8 cellular contexts compared by ENCODE assay signal in genomic region chr2:42812899-42813479, GRCh38. TPM values are rescaled to one million over a fixed set of nuclear protein-coding genes. Genes with fewer than 3 reads are reported as not detected.
DNase-seq lines count a peak whose midpoint lies in the region; ATAC-seq, FAIRE-seq and TF ChIP-seq lines count a peak whose summit lies in the region.

No MANE protein-coding gene starts in this region.

- no peaks in the 10 kb centered on the region for H3K27me3 ChIP-seq in MM.1S (replicated peaks; ENCODE audit: insufficient read depth, low read length)
- H3K27me3 ChIP-seq in K562 (ENCODE audit: control insufficient read depth in 2 of 2, insufficient read depth in 2 of 2, low read length in 2 of 2), result no peaks in the 10 kb centered on the region

- H3K4me1 ChIP-seq in MM.1S (ENCODE audit: low read length) (peaks cover 8% of the 10 kb centered on the region; the same call in 1 of the 2 replicates), K562 (replicated peaks in 1 of 2; ENCODE audit: control insufficient read depth in 2 of 2, insufficient read depth in 2 of 2, low read length in 2 of 2) (peaks cover 9 to 19% of the 10 kb centered on the region in 2 experiments; a peak in 4 of 5 replicates)

- H3K36me3 ChIP-seq in MM.1S (replicated peaks; ENCODE audit: insufficient read depth, low read length), result no peaks in the 10 kb centered on the region
- H3K36me3 ChIP-seq in K562 (ENCODE audit: control insufficient read depth, insufficient read depth, low read length), result no peaks in the 10 kb centered on the region

- DNase-seq in DMS114 treated with DMSO at 0.1 percent for 48 hours (lab: John Stamatoyannopoulos, UW; ENCODE audit: unreplicated experiment), result peak; percentile 34
- DNase-seq in MM.1S, result peak; percentile 36
- DNase-seq in K562 (ENCODE audit: extremely low read depth in 1 of 4, low spot score in 3 of 4), result peak in 1 of 4 experiments; percentile 45
- DNase-seq in nephron progenitor cell, result no peak
- DNase-seq in globus pallidus (ENCODE audit: low spot score), result no peak
- DNase-seq in GM13976 (ENCODE audit: low spot score), result no peak

- no peak overlapping the region for H3K9ac ChIP-seq in MM.1S (ENCODE audit: low read length)
- H3K9ac ChIP-seq in K562 (ENCODE audit: insufficient read depth in 1 of 2, low read depth in 2 of 2, low read length in 2 of 2), result no peak overlapping the region

- no peak overlapping the region for H3K4me2 ChIP-seq in MM.1S (ENCODE audit: low read depth, low read length)
- no peak overlapping the region for H3K4me2 ChIP-seq in K562 (ENCODE audit: insufficient read depth, low read length)

- H3K9me2 ChIP-seq in MM.1S (replicated peaks; ENCODE audit: insufficient read depth, low read length), result no peaks in the 10 kb centered on the region

- BruUV-seq in K562 (replicated peaks; lab: Mats Ljungman, UMichigan), result no TSS peak

- no peak overlapping the region for H3K27ac Mint-ChIP-seq in nephron progenitor cell

- peaks cover 26% of the 10 kb centered on the region for H3K4me1 Mint-ChIP-seq in nephron progenitor cell

- H3K9me1 ChIP-seq in K562 (ENCODE audit: control insufficient read depth, insufficient read depth, low read length), result no peaks in the 10 kb centered on the region

- no peak overlapping the region; the same call in 1 of the 2 replicates for H3K27ac ChIP-seq in MM.1S (ENCODE audit: low read length)
- no peak overlapping the region for H3K27ac ChIP-seq in K562 (ENCODE audit: extremely low read depth, low read depth, low read length)

- peaks cover 18% of the 10 kb centered on the region for H3K36me3 Mint-ChIP-seq in nephron progenitor cell (ENCODE audit: low read depth)

- no peak for TF ChIP-seq EP300 in K562 (IDR thresholded peaks at IDR 0.05; ENCODE audit: low read length)

- intact Hi-C loops in K562 (cut with micrococcal nuclease), result no loop called here

- no peak overlapping the region for H3K4me3 Mint-ChIP-seq in nephron progenitor cell

- POLR2A ChIA-PET in K562 (lab: Yijun Ruan, JAX), result interaction anchor here (0.8 kb wide), 1 partner anchor 13 kb away, joined by 4 read pairs; no protein-coding TSS in a partner anchor

- H3K9me3 ChIP-seq in MM.1S (replicated peaks; ENCODE audit: insufficient read depth, low read length) (no peaks in the 10 kb centered on the region), K562 (replicated peaks; ENCODE audit: control insufficient read depth, insufficient read depth, low read depth, low read length) (0 out of 2 replicates have a peak, but pooled peaks cover 4% of the 10 kb centered on the region)

- H3K79me2 ChIP-seq in MM.1S (ENCODE audit: low read length), result no peaks in the 10 kb centered on the region
- H3K79me2 ChIP-seq in K562 (ENCODE audit: control insufficient read depth, insufficient read depth, low read length), result no peaks in the 10 kb centered on the region

- H2AFZ ChIP-seq in MM.1S (ENCODE audit: low read length) (no peak overlapping the region), K562 (ENCODE audit: low read depth, low read length) (no peak overlapping the region)

- WGBS in K562 (ENCODE audit: insufficient coverage, low coverage, missing lambda C conversion rate), result 8% methylated on average over 1 of the region's 1 CpG

- in situ Hi-C loops in K562 (cut with MboI), result no loop called here
- in situ Hi-C loops in GM13976 (cut with MboI; ENCODE audit: low sequenced_read_pairs, unreplicated experiment), result no loop called here

- peak; percentile 15 for FAIRE-seq in K562 (lab: Jason Lieb, UNC)

- H3F3A ChIP-seq in MM.1S (ENCODE audit: insufficient read depth, low read length), result peaks cover 19% of the 10 kb centered on the region

- peaks cover 31% of the 10 kb centered on the region for H3K9me3 Mint-ChIP-seq in nephron progenitor cell

- no peaks in the 10 kb centered on the region for H3K27me3 Mint-ChIP-seq in nephron progenitor cell (ENCODE audit: low read depth, poor library complexity)

- H4K20me1 ChIP-seq in MM.1S (ENCODE audit: insufficient read depth, low read length) (no peaks in the 10 kb centered on the region), K562 (replicated peaks; ENCODE audit: control insufficient read depth, insufficient read depth, low read length) (no peaks in the 10 kb centered on the region)

- H3K4me3 ChIP-seq in MM.1S (ENCODE audit: low read length) (no peak overlapping the region), K562 (no peak overlapping the region)

- CTCF ChIA-PET in K562 (lab: Yijun Ruan, JAX; ENCODE audit: low intra/inter-chr PET ratio), result interaction anchor here (0.6 kb wide), 1 partner anchor 300 kb away, joined by 6 read pairs; no protein-coding TSS in a partner anchor

- ATAC-seq in K562, result no peak
- ATAC-seq in HG03097 (IDR thresholded peaks at IDR 0.05; ENCODE audit: low FRiP score, unreplicated experiment), result no peak
- no peak for ATAC-seq in HG03439 (IDR thresholded peaks at IDR 0.05; ENCODE audit: unreplicated experiment)

- TF ChIP-seq POLR2A in K562 (conservative IDR thresholded peaks at IDR 0.05), result no peak

- TF ChIP-seq CTCF in MM.1S (IDR thresholded peaks at IDR 0.05; ENCODE audit: low read length), result peak; percentile 62
- peak in 2 of 3 experiments; percentile 48 to 49; a peak in 4 of 6 replicates for TF ChIP-seq CTCF in K562 (IDR thresholded peaks at IDR 0.05 in 2 of 3, conservative IDR thresholded peaks at IDR 0.05 in 1 of 3; ENCODE audit: insufficient read depth in 2 of 3, low read depth in 1 of 3, low read length in 3 of 3)
- peak; percentile 29 for TF ChIP-seq CTCF in nephron progenitor cell (IDR thresholded peaks at IDR 0.05)
- TF ChIP-seq CTCF in GM13976 (IDR thresholded peaks at IDR 0.05; ENCODE audit: borderline replicate concordance, control extremely low read depth, extremely low read depth, insufficient read depth, missing control alignments), result no peak

- TF ChIP-seq RAD21 in K562 (CRISPR knock-in tag; conservative IDR thresholded peaks at IDR 0.05 in 1 of 2, IDR thresholded peaks at IDR 0.05 in 1 of 2), result no peak

TF ChIP-seq in K562, 482 proteins besides CTCF, POLR2A, EP300 and RAD21 (continues in another document):
- TF ChIP-seq ZNF146 (CRISPR knock-in tag; IDR thresholded peaks at IDR 0.05; ENCODE audit: unreplicated experiment) (no peak), PREB (CRISPR knock-in tag; IDR thresholded peaks at IDR 0.05) (no peak), ARID3A (IDR thresholded peaks at IDR 0.05; ENCODE audit: borderline replicate concordance, low read depth, low read length) (no peak)

RNA-seq across cellular contexts. Expression of gene HAAO, which starts 20.6 kb away (rescaled TPM):
- total RNA-seq in K562 (2011; cell fraction: chromatin; rRNA removed; ENCODE audit: low replicate concordance), result not detected in 2 replicates
- not detected in 2 replicates for total RNA-seq in K562 (2011; cell fraction: nucleolus; rRNA removed)
- not detected in 2 replicates for total RNA-seq in K562 (2011; cell fraction: nucleoplasm; rRNA removed)
- not detected in 2 replicates for total RNA-seq in K562 (2014; rRNA removed)
- not detected in 2 replicates for total RNA-seq in K562 (2014; rRNA removed; fragmentation: Illumina TruSeq; extraction: Trizol)
- not detected in 2 replicates for total RNA-seq in K562 (2015; rRNA removed; fragmentation: Illumina TruSeq; extraction: Trizol)
- not detected in 2 replicates for total RNA-seq in K562 (2021)
- polyA plus RNA-seq in K562 (2011; rRNA removed), result not detected in 2 replicates
- not detected in 2 replicates for polyA plus RNA-seq in K562 (2011; cell fraction: cytosol; rRNA removed)
- polyA plus RNA-seq in K562 (2011; cell fraction: nucleus; rRNA removed), result not detected in 2 replicates
- polyA plus RNA-seq in K562 (2012), result not detected in 2 replicates
- not detected in 2 replicates for polyA plus RNA-seq in K562 (2014; fragmentation: Illumina TruSeq; extraction: Trizol)
- not detected for polyA plus RNA-seq in K562 (2014; fragmentation: Nextera tagmentation; extraction: Ambion mirVana)
- polyA plus RNA-seq in K562 (2014; rRNA removed), result not detected in 2 replicates
- not detected in 2 replicates for polyA minus RNA-seq in K562 (2011; rRNA and poly(A)+ RNA removed)
- polyA minus RNA-seq in K562 (2011; cell fraction: cytosol; rRNA and poly(A)+ RNA removed), result not detected in 2 replicates
- polyA minus RNA-seq in K562 (2011; cell fraction: nucleus; rRNA and poly(A)+ RNA removed), result not detected in 2 replicates

RNA-seq across cellular contexts. Expression of gene OXER1, which starts 49.1 kb away (rescaled TPM):
- total RNA-seq in K562 (2011; cell fraction: chromatin; rRNA removed; ENCODE audit: low replicate concordance), result not detected in 2 replicates
- total RNA-seq in K562 (2011; cell fraction: nucleolus; rRNA removed), result not detected in 2 replicates
- not detected in 2 replicates for total RNA-seq in K562 (2011; cell fraction: nucleoplasm; rRNA removed)
- total RNA-seq in K562 (2014; rRNA removed), result not detected in 2 replicates
- total RNA-seq in K562 (2014; rRNA removed; fragmentation: Illumina TruSeq; extraction: Trizol), result not detected in 2 replicates
- total RNA-seq in K562 (2015; rRNA removed; fragmentation: Illumina TruSeq; extraction: Trizol), result not detected in 2 replicates
- total RNA-seq in K562 (2021), result not detected in 2 replicates
- polyA plus RNA-seq in K562 (2011; rRNA removed), result not detected in 2 replicates
- not detected in 2 replicates for polyA plus RNA-seq in K562 (2011; cell fraction: cytosol; rRNA removed)
- polyA plus RNA-seq in K562 (2011; cell fraction: nucleus; rRNA removed), result not detected in 2 replicates
- polyA plus RNA-seq in K562 (2012), result not detected in 2 replicates
- not detected in 2 replicates for polyA plus RNA-seq in K562 (2014; fragmentation: Illumina TruSeq; extraction: Trizol)
- polyA plus RNA-seq in K562 (2014; fragmentation: Nextera tagmentation; extraction: Ambion mirVana), result not detected
- not detected in 2 replicates for polyA plus RNA-seq in K562 (2014; rRNA removed)
- polyA minus RNA-seq in K562 (2011; rRNA and poly(A)+ RNA removed), result not detected in 2 replicates
- not detected in 2 replicates for polyA minus RNA-seq in K562 (2011; cell fraction: cytosol; rRNA and poly(A)+ RNA removed)
- not detected in 2 replicates for polyA minus RNA-seq in K562 (2011; cell fraction: nucleus; rRNA and poly(A)+ RNA removed)

Comparison
In these comparisons a context has a peak if more than half of its experiments do, and no peak if none do; other contexts are left out.
1. DNase-seq: peak in DMS114 treated with DMSO at 0.1 percent for 48 hours (single experiment) and MM.1S (single experiment); none in nephron progenitor cell (single experiment), globus pallidus (single experiment) and GM13976 (single experiment).